Comparison of ENCODE assay signal across 2 cellular contexts in genomic region chr6:149563203-149563927, GRCh38.
TF ChIP-seq lines count a peak whose summit lies in the region.

No MANE protein-coding gene starts in this region.

TF ChIP-seq in HepG2, 621 proteins besides CTCF, POLR2A, EP300 and RAD21:
- TF ChIP-seq NR2F1 (CRISPR knock-in tag; IDR thresholded peaks at IDR 0.05) (no peak), CEBPB (IDR thresholded peaks at IDR 0.05; ENCODE audit: borderline replicate concordance, low read depth, low read length) (peak; percentile 13; the same call in 1 of the 2 replicates), REST (IDR thresholded peaks at IDR 0.05; ENCODE audit: borderline replicate concordance in 1 of 2, low read depth in 1 of 2, low read length in 2 of 2) (no peak), CREB1 (IDR thresholded peaks at IDR 0.05) (no peak), CREB1 (CRISPR knock-in tag; IDR thresholded peaks at IDR 0.05) (0 out of 2 replicates have a peak, but pooled peaks have one; percentile 24), DNMT1 (CRISPR knock-in tag; IDR thresholded peaks at IDR 0.05) (no peak), FOSL2 (CRISPR knock-in tag; IDR thresholded peaks at IDR 0.05) (peak; percentile 30; the same call in 1 of the 2 replicates)
TF ChIP-seq in HepG2: peak in this region for 3.

TF ChIP-seq in SK-N-SH, 30 proteins besides CTCF, POLR2A, EP300 and RAD21:
- TF ChIP-seq FOXJ3 (CRISPR knock-in tag; IDR thresholded peaks at IDR 0.05) (no peak), GATA2 (CRISPR knock-in tag; IDR thresholded peaks at IDR 0.05) (no peak), RXRA (IDR thresholded peaks at IDR 0.05; ENCODE audit: borderline replicate concordance, low read depth) (0 out of 2 replicates have a peak, but pooled peaks have one; percentile 20), ELF1 (IDR thresholded peaks at IDR 0.05) (no peak), MEF2A (IDR thresholded peaks at IDR 0.05; ENCODE audit: borderline replicate concordance, low read depth) (0 out of 2 replicates have a peak, but pooled peaks have one; percentile 42), NFIC (IDR thresholded peaks at IDR 0.05; ENCODE audit: borderline replicate concordance) (peak; percentile 86), NRF1 (IDR thresholded peaks at IDR 0.05; ENCODE audit: low read depth, low read length) (no peak), PBX3 (IDR thresholded peaks at IDR 0.05) (peak; percentile 40; the same call in 1 of the 2 replicates), TCF12 (IDR thresholded peaks at IDR 0.05) (peak; percentile 88), FOSL2 (IDR thresholded peaks at IDR 0.05; ENCODE audit: borderline replicate concordance, low read depth) (peak; percentile 86), MXI1 (IDR thresholded peaks at IDR 0.05; ENCODE audit: low read depth, low read length) (no peak), CHD2 (IDR thresholded peaks at IDR 0.05; ENCODE audit: low read length, partially characterized antibody) (no peak), JUND (IDR thresholded peaks at IDR 0.05) (peak; percentile 90)
TF ChIP-seq in SK-N-SH: peak in this region for 7.
